Comparison of ENCODE assay signal across 11 cellular contexts in genomic region chr17:44170499-44171201, GRCh38. TPM values are rescaled to one million over a fixed set of nuclear protein-coding genes. Genes with fewer than 3 reads are reported as not detected.
A peak's percentile ranks its signal among the peaks of the same experiment; 100 is the strongest.
DNase-seq lines count a peak whose midpoint lies in the region; ATAC-seq, FAIRE-seq and TF ChIP-seq lines count a peak whose summit lies in the region.
"Had no signal": no experiment of that assay in that cellular context is flagged by ENCODE, and none has a peak within 500 bp of the region (broad histone marks: within the 10 kb centered on the region; RNA-seq: fewer than 3 reads in every experiment).

A gene with protein sequence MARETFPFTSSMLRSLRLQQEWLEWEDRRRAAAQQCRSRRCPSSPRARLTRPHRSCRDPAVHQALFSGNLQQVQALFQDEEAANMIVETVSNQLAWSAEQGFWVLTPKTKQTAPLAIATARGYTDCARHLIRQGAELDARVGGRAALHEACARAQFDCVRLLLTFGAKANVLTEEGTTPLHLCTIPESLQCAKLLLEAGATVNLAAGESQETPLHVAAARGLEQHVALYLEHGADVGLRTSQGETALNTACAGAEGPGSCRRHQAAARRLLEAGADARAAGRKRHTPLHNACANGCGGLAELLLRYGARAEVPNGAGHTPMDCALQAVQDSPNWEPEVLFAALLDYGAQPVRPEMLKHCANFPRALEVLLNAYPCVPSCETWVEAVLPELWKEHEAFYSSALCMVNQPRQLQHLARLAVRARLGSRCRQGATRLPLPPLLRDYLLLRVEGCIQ (plus strand): TSS chr17:44170704. CDS start chr17:44170790, 86 bp downstream.

- BruUV-seq in GM12878 (replicated peaks; lab: Mats Ljungman, UMichigan) = no TSS peak

- CTCF ChIA-PET in GM12878 (lab: Yijun Ruan, JAX) = interaction anchor here (0.7 to 5.2 kb wide), 5 partner anchors 20 to 226 kb away, joined by 3 to 56 read pairs (median 3); partner anchors contain the start of gene PPY

- intact Hi-C loops in GM12878 (cut with micrococcal nuclease; ENCODE audit: unreplicated experiment) = no loop called here
- intact Hi-C loops in testis (cut with DNase I; ENCODE audit: low total_unique reads) = no loop called here

- no peak within 1 kb of the TSS for H3K27ac ChIP-seq in GM12878 (ENCODE audit: control insufficient read depth, insufficient read depth)
- peak within 1 kb of the TSS in 1 of 2 donors; percentile 46 for H3K27ac ChIP-seq in testis
- H3K27ac ChIP-seq: HL-60 had no signal

- DNase-seq in NCI-H1105 treated with DMSO at 0.1 percent for 48 hours (lab: John Stamatoyannopoulos, UW) = peak; percentile 33
- no peak for DNase-seq in NCI-H1105 (lab: John Stamatoyannopoulos, UW)
- no peak for DNase-seq in GM12878 (ENCODE audit: low read depth, low spot score)
- peak; percentile 68 for DNase-seq in islet precursor cell
- DNase-seq in testis = peak; percentile 59
- no peak for DNase-seq in activated effector memory CD4-positive, alpha-beta T cell treated with Interleukin-2 at 50 U/mL for 16 hours
- DNase-seq in GOT3 (lab: John Stamatoyannopoulos, UW) = no peak
- no peak for DNase-seq in COLO829 (ENCODE audit: low spot score)
- DNase-seq: amniotic stem cell, T-cell had no signal

- 0 out of 2 replicates have a peak, but pooled peaks have one; percentile 18 for TF ChIP-seq POLR2A in GM12878 (IDR thresholded peaks at IDR 0.05; ENCODE audit: low read depth, low read length)
- TF ChIP-seq POLR2A in testis (IDR thresholded peaks at IDR 0.05) = no peak

- H3K79me2 ChIP-seq in GM12878 (ENCODE audit: control insufficient read depth, insufficient read depth, low read length) = no peaks in the 10 kb centered on the region

- H2AFZ ChIP-seq in GM12878 (ENCODE audit: control insufficient read depth, low read depth, low read length) = no peak within 1 kb of the TSS

- SMC1A ChIA-PET in GM12878 (lab: Charles Lee; ENCODE audit: uncharacterized antibody, unreplicated experiment) = interaction anchor here (0.8 kb wide), 1 partner anchor 19 kb away, joined by 3 read pairs; no protein-coding TSS in a partner anchor

- peaks cover 0 to 4% of the 10 kb centered on the region in 2 experiments; a peak in 1 of 4 replicates for H3K36me3 ChIP-seq in GM12878 (ENCODE audit: control insufficient read depth in 2 of 2, insufficient read depth in 2 of 2, low read length in 1 of 2)
- H3K36me3 ChIP-seq in testis (ENCODE audit: low read depth, missing control alignments) = no peaks in the 10 kb centered on the region

- no peaks in the 10 kb centered on the region for H4K20me1 ChIP-seq in GM12878 (ENCODE audit: control insufficient read depth, insufficient read depth)

- no peaks in the 10 kb centered on the region for H3K27me3 ChIP-seq in GM12878 (replicated peaks in 1 of 2; ENCODE audit: control insufficient read depth in 2 of 2, insufficient read depth in 2 of 2, low read length in 1 of 2)
- no peaks in the 10 kb centered on the region for H3K27me3 ChIP-seq in testis

- POLR2A ChIA-PET in GM12878 (lab: Charles Lee) = no interaction called here

- no peak for TF ChIP-seq RAD21 in GM12878 (IDR thresholded peaks at IDR 0.05; ENCODE audit: insufficient read depth, low read depth, low read length)

- no peak within 1 kb of the TSS for H3K9ac ChIP-seq in GM12878 (ENCODE audit: control insufficient read depth, insufficient read depth, low read length)

- TF ChIP-seq EP300 in GM12878 (IDR thresholded peaks at IDR 0.05; ENCODE audit: borderline replicate concordance in 1 of 2, control insufficient read depth in 1 of 2, low read depth in 2 of 2, low read length in 2 of 2) = no peak

- in situ Hi-C loops in GM12878 (cut with MboI) = no loop called here

- ATAC-seq in GM12878 = no peak
- ATAC-seq: T-cell had no signal

- 45% methylated on average over 20 of the region's 21 CpGs for WGBS in GM12878 (ENCODE audit: insufficient coverage, insufficient replicate concordance, low lambda C conversion rate, missing lambda C conversion rate)
- 41 to 46% methylated on average over 18 to 21 of the region's 21 CpGs for WGBS in testis, 2 donors

- RAD21 ChIA-PET in GM12878 (lab: Charles Lee; ENCODE audit: unreplicated experiment) = interaction anchor here (1.3 kb wide), 1 partner anchor 226 kb away, joined by 4 read pairs; no protein-coding TSS in a partner anchor

- H3K4me1 ChIP-seq in GM12878 (ENCODE audit: control insufficient read depth, insufficient read depth, low read length) = peaks cover 5% of the 10 kb centered on the region
- H3K4me1 ChIP-seq in testis = peaks cover 15% of the 10 kb centered on the region

- no peak within 1 kb of the TSS for H3K4me2 ChIP-seq in GM12878 (ENCODE audit: control insufficient read depth, insufficient read depth)

- FAIRE-seq in GM12878 (lab: Jason Lieb, UNC) = no peak

- no peak within 1 kb of the TSS for H3K4me3 ChIP-seq in GM12878
- H3K4me3 ChIP-seq in testis = no peak within 1 kb of the TSS

- no peaks in the 10 kb centered on the region for H3K9me3 ChIP-seq in GM12878 (replicated peaks; ENCODE audit: control insufficient read depth, insufficient read depth, low read length)
- H3K9me3 ChIP-seq in testis = no peaks in the 10 kb centered on the region

- TF ChIP-seq CTCF in GM12878 (IDR thresholded peaks at IDR 0.05 in 2 of 3, conservative IDR thresholded peaks at IDR 0.05 in 1 of 3; ENCODE audit: control insufficient read depth in 2 of 3, extremely low read depth in 1 of 3, insufficient read depth in 1 of 3, low read depth in 3 of 3, low read length in 3 of 3) = no peak
- no peak for TF ChIP-seq CTCF in testis (IDR thresholded peaks at IDR 0.05)

TF ChIP-seq in GM12878, 131 proteins besides CTCF, POLR2A, EP300 and RAD21 (continues in another document):
- TF ChIP-seq PML (IDR thresholded peaks at IDR 0.05; ENCODE audit: low read length) (no peak), ETV6 (conservative IDR thresholded peaks at IDR 0.05 in 1 of 2, IDR thresholded peaks at IDR 0.05 in 1 of 2; ENCODE audit: borderline replicate concordance in 1 of 2, low read depth in 1 of 2) (no peak), ZBTB40 (IDR thresholded peaks at IDR 0.05; ENCODE audit: borderline replicate concordance) (no peak), RUNX3 (IDR thresholded peaks at IDR 0.05; ENCODE audit: low read length) (no peak), MTA2 (IDR thresholded peaks at IDR 0.05; ENCODE audit: low read depth) (no peak)

RNA-seq across cellular contexts. Expression of the gene that starts here (rescaled TPM):
- total RNA-seq in GM12878 (2013; cell fraction: nucleolus; rRNA removed) = not detected in 2 replicates
- not detected in 2 replicates for total RNA-seq in GM12878 (2014; rRNA removed)
- total RNA-seq in GM12878 (2014; rRNA removed; fragmentation: Illumina TruSeq; extraction: Trizol) = not detected in 2 replicates
- 0.19 and 0.23 TPM in 2 replicates for total RNA-seq in GM12878 (2021)
- 0.56 TPM for polyA plus RNA-seq in GM12878 (2011; ENCODE audit: low read depth)
- polyA plus RNA-seq in GM12878 (2011; rRNA removed) = not detected in 2 replicates
- 0.06 TPM in 1 of 2 replicates, not detected in the other for polyA plus RNA-seq in GM12878 (2011; cell fraction: cytosol; rRNA removed)
- 0.25 and 0.41 TPM in 2 replicates for polyA plus RNA-seq in GM12878 (2011; cell fraction: nucleus; rRNA removed)
- 0.90 and 1.5 TPM in 2 replicates for polyA plus RNA-seq in GM12878 (2012)
- not detected in 2 replicates for polyA plus RNA-seq in GM12878 (2014; fragmentation: Illumina TruSeq; extraction: Trizol)
- under 1 TPM in 1 of 2 experiments, not detected in 1; 0.07 TPM for polyA plus RNA-seq in GM12878 (2014; fragmentation: Nextera tagmentation; extraction: Ambion mirVana)
- polyA plus RNA-seq in GM12878 (2014; rRNA removed) = 0.11 and 1.1 TPM in 2 replicates
- polyA plus RNA-seq in GM12878 (2016; fragmentation: Nextera tagmentation; extraction: Ambion mirVana) = under 1 TPM; 0.44 to 0.56 TPM
- polyA minus RNA-seq in GM12878 (2011; rRNA and poly(A)+ RNA removed) = not detected in 2 replicates
- polyA minus RNA-seq in GM12878 (2011; cell fraction: cytosol; rRNA and poly(A)+ RNA removed) = not detected in 2 replicates
- polyA minus RNA-seq in GM12878 (2011; cell fraction: nucleus; rRNA and poly(A)+ RNA removed) = 0.29 TPM in 1 of 2 replicates, not detected in the other
- 1 to 10 TPM; 2.5 to 5.7 TPM for total RNA-seq in testis
- polyA plus RNA-seq in testis (ENCODE audit: insufficient read depth, low read depth, low replicate concordance) = 0.86 TPM

Comparison
In these comparisons a context has a peak if more than half of its experiments do, and no peak if none do; other contexts are left out.
1. DNase-seq: peak in NCI-H1105 treated with DMSO at 0.1 percent for 48 hours (single experiment), islet precursor cell (single experiment) and testis (single experiment); none in NCI-H1105 (single experiment), GM12878 (single experiment), activated effector memory CD4-positive, alpha-beta T cell treated with Interleukin-2 at 50 U/mL for 16 hours (single experiment), GOT3 (single experiment) and COLO829 (single experiment).